In genomic region chr7:42272793-42273665, GRCh38 we compare ENCODE assay signal across 10 cellular contexts. TPM values are rescaled to one million over a fixed set of nuclear protein-coding genes. Genes with fewer than 3 reads are reported as not detected.
DNase-seq lines count a peak whose midpoint lies in the region; ATAC-seq and TF ChIP-seq lines count a peak whose summit lies in the region.
"Had no signal": no experiment of that assay in that cellular context is flagged by ENCODE, and none has a peak within 500 bp of the region (broad histone marks: within the 10 kb centered on the region; RNA-seq: fewer than 3 reads in every experiment).

No MANE protein-coding gene starts in this region.

- no peak overlapping the region for H3K4ac ChIP-seq in mesenchymal stem cell (ENCODE audit: low read depth in 1 of 2, low read length in 2 of 2)

- CTCF ChIA-PET in mammary epithelial cell (lab: Charles Lee; ENCODE audit: low non-redundant PET): interaction anchor here (0.6 to 1.0 kb wide), 9 partner anchors 10 to 332 kb away, joined by 3 to 8 read pairs (median 4); no protein-coding TSS in a partner anchor

- no peak overlapping the region for H4K91ac ChIP-seq in mesenchymal stem cell (ENCODE audit: low read length)

- in situ Hi-C loops in mammary epithelial cell (cut with MboI; ENCODE audit: low sequenced_read_pairs in 2 of 2): no loop called here

- TF ChIP-seq CTCF in mammary epithelial cell (conservative IDR thresholded peaks at IDR 0.05 in 1 of 2, IDR thresholded peaks at IDR 0.05 in 1 of 2; ENCODE audit: extremely low read depth in 1 of 2, insufficient read depth in 1 of 2, low read depth in 1 of 2, low read length in 2 of 2) (peak; percentile 84 to 86), testis (IDR thresholded peaks at IDR 0.05) (no peak)

- H3K9me3 ChIP-seq in BLaER1 treated with 17β-estradiol and CSF1 and Interleukin-3, amounts not matched to agents 10 nM and 100 nM (replicated peaks in 1 of 11): no peaks in the 10 kb centered on the region
- H3K9me3 ChIP-seq in mammary epithelial cell (replicated peaks; ENCODE audit: insufficient read depth, low read length): no peaks in the 10 kb centered on the region
- H3K9me3 ChIP-seq in mesenchymal stem cell (ENCODE audit: control insufficient read depth, low read length): no peaks in the 10 kb centered on the region
- H3K9me3 ChIP-seq in testis: no peaks in the 10 kb centered on the region

- no peak overlapping the region for H3K27ac ChIP-seq in BLaER1 treated with 17β-estradiol and CSF1 and Interleukin-3, amounts not matched to agents 10 nM and 100 nM
- H3K27ac ChIP-seq in mammary epithelial cell (ENCODE audit: insufficient read depth, low read depth, low read length) (peak overlapping the region; percentile 70), mesenchymal stem cell (ENCODE audit: low read length, poor library complexity, severe bottlenecking) (no peak overlapping the region), testis (no peak overlapping the region)

- H2BK120ac ChIP-seq in mesenchymal stem cell (ENCODE audit: low read depth, low read length): no peak overlapping the region

- no peak overlapping the region for H3K23ac ChIP-seq in mesenchymal stem cell (ENCODE audit: low read length in 2 of 2)

- no peaks in the 10 kb centered on the region for H3K36me3 ChIP-seq in BLaER1 treated with 17β-estradiol and CSF1 and Interleukin-3, amounts not matched to agents 10 nM and 100 nM
- no peaks in the 10 kb centered on the region for H3K36me3 ChIP-seq in mammary epithelial cell (ENCODE audit: insufficient read depth, low read length)
- H3K36me3 ChIP-seq in mesenchymal stem cell (ENCODE audit: control insufficient read depth in 1 of 2, insufficient read depth in 2 of 2, low read depth in 1 of 2, low read length in 2 of 2): no peaks in the 10 kb centered on the region
- no peaks in the 10 kb centered on the region for H3K36me3 ChIP-seq in testis (ENCODE audit: low read depth, missing control alignments)

- no peaks in the 10 kb centered on the region for H4K20me1 ChIP-seq in BLaER1 treated with 17β-estradiol and CSF1 and Interleukin-3, amounts not matched to agents 10 nM and 100 nM
- H4K20me1 ChIP-seq in mammary epithelial cell (ENCODE audit: insufficient read depth, low read length): no peaks in the 10 kb centered on the region

- no peak overlapping the region for H3K14ac ChIP-seq in mesenchymal stem cell (ENCODE audit: low read length in 2 of 2)

- 59% methylated on average over 3 of the region's 3 CpGs for WGBS in mammary epithelial cell (ENCODE audit: low coverage, missing lambda C conversion rate)
- 52% methylated on average over 2 of the region's 3 CpGs for WGBS in mesenchymal stem cell
- 79 to 84% methylated on average over 3 of the region's 3 CpGs for WGBS in testis, 2 donors

- H3K9ac ChIP-seq in BLaER1 treated with 17β-estradiol and CSF1 and Interleukin-3, amounts not matched to agents 10 nM and 100 nM: no peak overlapping the region
- H3K9ac ChIP-seq in mammary epithelial cell (ENCODE audit: insufficient read depth, low read length) (no peak overlapping the region), mesenchymal stem cell (ENCODE audit: low read length) (peak overlapping the region; percentile 27)

- no peaks in the 10 kb centered on the region for H3K79me1 ChIP-seq in mesenchymal stem cell (replicated peaks; ENCODE audit: low read length, poor library complexity, severe bottlenecking)

- intact Hi-C loops in mammary epithelial cell (cut with micrococcal nuclease): loop anchor here (1.0 to 10.0 kb wide), 4 partner anchors 259 to 422 kb away; no protein-coding TSS in a partner anchor
- intact Hi-C loops in left colon (cut with DNase I, micrococcal nuclease): no loop called here
- intact Hi-C loops in testis (cut with DNase I; ENCODE audit: low total_unique reads): no loop called here

- TF ChIP-seq POLR2A in testis (IDR thresholded peaks at IDR 0.05): no peak

- no peak overlapping the region for H2BK5ac ChIP-seq in mesenchymal stem cell (ENCODE audit: low read depth, low read length, poor library complexity, severe bottlenecking)

- peak overlapping the region; percentile 1 to 79 (median 74); a peak in 15 of 22 replicates for H3K4me2 ChIP-seq in BLaER1 treated with 17β-estradiol and CSF1 and Interleukin-3, amounts not matched to agents 10 nM and 100 nM
- H3K4me2 ChIP-seq in mammary epithelial cell (ENCODE audit: insufficient read depth, low read depth, low read length): peak overlapping the region; percentile 57
- H3K4me2 ChIP-seq in mesenchymal stem cell (ENCODE audit: low read length, poor library complexity, severe bottlenecking): no peak overlapping the region

- dilution Hi-C loops in mammary epithelial cell (cut with HindIII; ENCODE audit: low sequenced_read_pairs): no loop called here

- peak overlapping the region; percentile 57 for H2AFZ ChIP-seq in mammary epithelial cell (ENCODE audit: low read depth, low read length)
- no peak overlapping the region for H2AFZ ChIP-seq in mesenchymal stem cell (ENCODE audit: low read depth, low read length)

- peaks cover 37 to 64% (median 43%) of the 10 kb centered on the region in 10 experiments for H3K4me1 ChIP-seq in BLaER1 treated with 17β-estradiol and CSF1 and Interleukin-3, amounts not matched to agents 10 nM and 100 nM
- H3K4me1 ChIP-seq in mammary epithelial cell (ENCODE audit: insufficient read depth, low read length) (peaks cover 20% of the 10 kb centered on the region), mesenchymal stem cell (ENCODE audit: control insufficient read depth, insufficient read depth, low read depth, low read length) (no peaks in the 10 kb centered on the region), testis (no peaks in the 10 kb centered on the region)

- no peak for ATAC-seq in left colon
- ATAC-seq: natural killer cell treated with Interleukin-12 subunit alpha and Interleukin-12 subunit beta and Interleukin-15 and Interleukin-18, amount 100 ng/mL, for 72 hours had no signal

- DNase-seq in LHCN-M2 (ENCODE audit: low read depth) (peak; percentile 38), mammary epithelial cell (peak; percentile 76), mesenchymal stem cell (peak; percentile 57), NCI-H774 (lab: John Stamatoyannopoulos, UW) (no peak), left colon (no peak), CD1c-positive myeloid dendritic cell (ENCODE audit: extremely low spot score) (no peak), testis (no peak)
- DNase-seq: activated naive CD4-positive, alpha-beta T cell treated with anti-CD3 and anti-CD28 coated beads for 36 hours had no signal

- no peak overlapping the region for H2BK15ac ChIP-seq in mesenchymal stem cell (ENCODE audit: low read depth, poor library complexity, severe bottlenecking)

- no peak overlapping the region for H2AK5ac ChIP-seq in mesenchymal stem cell (ENCODE audit: low read length, severe bottlenecking)

- no peak overlapping the region for H4K8ac ChIP-seq in mesenchymal stem cell (ENCODE audit: low read length)

- H2BK12ac ChIP-seq in mesenchymal stem cell (ENCODE audit: low read length in 2 of 2): no peak overlapping the region

- no peak overlapping the region for H3K18ac ChIP-seq in mesenchymal stem cell (ENCODE audit: low read depth in 1 of 2, low read length in 2 of 2)

- BruUV-seq in mammary epithelial cell (replicated peaks; lab: Mats Ljungman, UMichigan): no TSS peak

- no peaks in the 10 kb centered on the region for H3K27me3 ChIP-seq in BLaER1 treated with 17β-estradiol and CSF1 and Interleukin-3, amounts not matched to agents 10 nM and 100 nM
- H3K27me3 ChIP-seq in mammary epithelial cell (ENCODE audit: insufficient read depth, low read length) (no peaks in the 10 kb centered on the region), mesenchymal stem cell (ENCODE audit: control insufficient read depth in 1 of 2, insufficient read depth in 1 of 2, low read length in 2 of 2) (peaks cover 0 to 17% of the 10 kb centered on the region in 2 experiments), testis (no peaks in the 10 kb centered on the region)

- H3K4me3 ChIP-seq in BLaER1 treated with 17β-estradiol and CSF1 and Interleukin-3, amounts not matched to agents 10 nM and 100 nM: no peak overlapping the region
- H3K4me3 ChIP-seq in mammary epithelial cell (replicated peaks in 1 of 3; ENCODE audit: insufficient read depth in 1 of 3, low read depth in 2 of 3, low read length in 3 of 3) (no peak overlapping the region), mesenchymal stem cell (ENCODE audit: insufficient read depth in 1 of 2, low read depth in 1 of 2, low read length in 2 of 2) (no peak overlapping the region), testis (no peak overlapping the region)

- H3K79me2 ChIP-seq in mammary epithelial cell (ENCODE audit: insufficient read depth, low read length): no peaks in the 10 kb centered on the region

RNA-seq across cellular contexts. Expression of gene GLI3, which starts 36.0 kb away (rescaled TPM):
- 2.6 and 4.4 TPM in 2 replicates for total RNA-seq in LHCN-M2 (2014; rRNA removed)
- polyA plus RNA-seq in LHCN-M2 (2012): 3.4 TPM
- 10 to 100 TPM in 1 of 2 donors, 1 to 10 TPM in 1; 6.3 to 26.2 TPM for total RNA-seq in mammary epithelial cell
- 4.3 TPM for polyA plus RNA-seq in mammary epithelial cell
- polyA minus RNA-seq in mammary epithelial cell: 44.0 TPM
- polyA plus RNA-seq in mesenchymal stem cell (2013, experiment 1 of 2): 10.2 TPM
- 10.0 TPM for polyA plus RNA-seq in mesenchymal stem cell (2013, experiment 2 of 2)
- total RNA-seq in left colon: 1 to 10 TPM; 2.2 to 8.2 TPM
- 1 to 10 TPM; 3.8 to 5.0 TPM for total RNA-seq in testis
- 7.3 TPM for polyA plus RNA-seq in testis (ENCODE audit: insufficient read depth, low read depth, low replicate concordance)

Comparison
In these comparisons a context has a peak if more than half of its experiments do, and no peak if none do; other contexts are left out.
1. DNase-seq: peak in LHCN-M2 (single experiment), mammary epithelial cell (single experiment) and mesenchymal stem cell (single experiment); none in NCI-H774 (single experiment), left colon (0 of 2), CD1c-positive myeloid dendritic cell (single experiment) and testis (single experiment).
2. CTCF ChIP-seq: peak in mammary epithelial cell (2 of 2); none in testis (0 of 3).